ENCODE assay signal across 38 cellular contexts in genomic region chr21:39694750-39695149, GRCh38. TPM values are rescaled to one million over a fixed set of nuclear protein-coding genes. Genes with fewer than 3 reads are reported as not detected.
"Had no signal": no experiment of that assay in that cellular context is flagged by ENCODE, and none has a peak within 500 bp of the region (broad histone marks: within the 10 kb centered on the region; RNA-seq: fewer than 3 reads in every experiment).

No MANE protein-coding gene starts in this region.

- H3K4me2 ChIP-seq: neural progenitor cell had no signal

- H3K27ac ChIP-seq: epithelial cell of prostate, gastrocnemius medialis, neural progenitor cell, parathyroid adenoma, thoracic aorta, vagina had no signal

- H3K4me3 Mint-ChIP-seq: activated CD4-positive, alpha-beta memory T cell treated with anti-CD3 and anti-CD28 coated beads for 36 hours; activated CD4-positive, alpha-beta T cell treated with anti-CD3 and anti-CD28 coated beads, Interleukin-2, amount 10 ng/mL, durations not matched to agents 24 days and 14 days; activated naive CD4-positive, alpha-beta T cell treated with anti-CD3 and anti-CD28 coated beads, Interleukin-2, amount 10 ng/mL, durations not matched to agents 7 days and 5 days; activated T-helper 1 cell treated with anti-CD3 and anti-CD28 coated beads, Interleukin-12 subunit alpha, Interleukin-12 subunit beta, Interleukin-2, Interleukin-4 antibody, amounts not matched to agents 30 ng/mL and 10 ng/mL and 1 ng/mL, durations not matched to agents 14 hours and 24 hours and 36 hours; central memory CD8-positive, alpha-beta T cell; natural killer cell; neural progenitor cell; stimulated activated effector memory CD8-positive, alpha-beta T cell treated with anti-CD3 and anti-CD28 coated beads, Interleukin-12 subunit alpha, Interleukin-12 subunit beta, amount 100 ng/mL, for 72 hours; stimulated activated naive CD8-positive, alpha-beta T cell treated with anti-CD3 and anti-CD28 coated beads, Interleukin-15, Interleukin-2, amounts not matched to agents 100 ng/mL and 50 ng/mL, for 24 hours had no signal

- H3K79me2 ChIP-seq: parathyroid adenoma had no signal

- H3K4me1 Mint-ChIP-seq: activated CD4-positive, alpha-beta T cell treated with anti-CD3 and anti-CD28 coated beads, Interleukin-2, amount 10 ng/mL, durations not matched to agents 24 days and 14 days; activated naive CD4-positive, alpha-beta T cell treated with anti-CD3 and anti-CD28 coated beads, Interleukin-2, amount 10 ng/mL, durations not matched to agents 7 days and 5 days; central memory CD8-positive, alpha-beta T cell; natural killer cell; stimulated activated effector memory CD8-positive, alpha-beta T cell treated with anti-CD3 and anti-CD28 coated beads, Interleukin-12 subunit alpha, Interleukin-12 subunit beta, amount 100 ng/mL, for 72 hours had no signal

- H3K27ac Mint-ChIP-seq: activated CD4-positive, alpha-beta memory T cell treated with anti-CD3 and anti-CD28 coated beads for 36 hours; activated CD4-positive, alpha-beta T cell treated with anti-CD3 and anti-CD28 coated beads, Interleukin-2, amount 10 ng/mL, durations not matched to agents 24 days and 14 days; activated naive CD4-positive, alpha-beta T cell treated with anti-CD3 and anti-CD28 coated beads, Interleukin-2, amount 10 ng/mL, durations not matched to agents 7 days and 5 days; activated T-helper 1 cell treated with anti-CD3 and anti-CD28 coated beads, Interleukin-12 subunit alpha, Interleukin-12 subunit beta, Interleukin-2, Interleukin-4 antibody, amounts not matched to agents 30 ng/mL and 10 ng/mL and 1 ng/mL, durations not matched to agents 14 hours and 24 hours and 36 hours; natural killer cell; neural progenitor cell; stimulated activated effector memory CD8-positive, alpha-beta T cell treated with anti-CD3 and anti-CD28 coated beads, Interleukin-12 subunit alpha, Interleukin-12 subunit beta, amount 100 ng/mL, for 72 hours; stimulated activated naive CD8-positive, alpha-beta T cell treated with anti-CD3 and anti-CD28 coated beads, Interleukin-15, Interleukin-2, amounts not matched to agents 100 ng/mL and 50 ng/mL, for 24 hours had no signal

- H3K9ac ChIP-seq: neural progenitor cell, parathyroid adenoma had no signal

- H3K36me3 ChIP-seq: gastrocnemius medialis, neural progenitor cell, thoracic aorta, vagina had no signal

- H3K27me3 ChIP-seq: gastrocnemius medialis, neural progenitor cell, vagina had no signal

- H3K4me3 ChIP-seq: gastrocnemius medialis, neural progenitor cell, thoracic aorta, vagina had no signal

- H3K9me3 Mint-ChIP-seq: activated CD4-positive, alpha-beta memory T cell treated with anti-CD3 and anti-CD28 coated beads for 36 hours; activated CD4-positive, alpha-beta T cell treated with anti-CD3 and anti-CD28 coated beads, Interleukin-2, amount 10 ng/mL, durations not matched to agents 24 days and 14 days; activated naive CD4-positive, alpha-beta T cell treated with anti-CD3 and anti-CD28 coated beads, Interleukin-2, amount 10 ng/mL, durations not matched to agents 7 days and 5 days; activated T-helper 1 cell treated with anti-CD3 and anti-CD28 coated beads, Interleukin-12 subunit alpha, Interleukin-12 subunit beta, Interleukin-2, Interleukin-4 antibody, amounts not matched to agents 30 ng/mL and 10 ng/mL and 1 ng/mL, durations not matched to agents 14 hours and 24 hours and 36 hours; natural killer cell; stimulated activated naive CD8-positive, alpha-beta T cell treated with anti-CD3 and anti-CD28 coated beads, Interleukin-15, Interleukin-2, amounts not matched to agents 100 ng/mL and 50 ng/mL, for 24 hours had no signal

- FAIRE-seq: bronchial epithelial cell, colon, endometrium, islet of Langerhans, TTC549 had no signal

- H3K36me3 Mint-ChIP-seq: activated CD4-positive, alpha-beta memory T cell treated with anti-CD3 and anti-CD28 coated beads for 36 hours; activated naive CD4-positive, alpha-beta T cell treated with anti-CD3 and anti-CD28 coated beads, Interleukin-2, amount 10 ng/mL, durations not matched to agents 7 days and 5 days; natural killer cell; neural progenitor cell; stimulated activated effector memory CD8-positive, alpha-beta T cell treated with anti-CD3 and anti-CD28 coated beads, Interleukin-12 subunit alpha, Interleukin-12 subunit beta, amount 100 ng/mL, for 72 hours had no signal

- H3K4me1 ChIP-seq: gastrocnemius medialis, parathyroid adenoma, vagina had no signal

- H3K27me3 Mint-ChIP-seq: activated CD4-positive, alpha-beta memory T cell treated with anti-CD3 and anti-CD28 coated beads for 36 hours; activated CD4-positive, alpha-beta T cell treated with anti-CD3 and anti-CD28 coated beads, Interleukin-2, amount 10 ng/mL, durations not matched to agents 24 days and 14 days; activated naive CD4-positive, alpha-beta T cell treated with anti-CD3 and anti-CD28 coated beads, Interleukin-2, amount 10 ng/mL, durations not matched to agents 7 days and 5 days; central memory CD8-positive, alpha-beta T cell had no signal

- H3K9me3 ChIP-seq: gastrocnemius medialis, thoracic aorta, vagina had no signal

- H2AFZ ChIP-seq: neural progenitor cell, parathyroid adenoma had no signal

- DNase-seq: activated CD4-positive, alpha-beta memory T cell treated with anti-CD3 and anti-CD28 coated beads for 36 hours; activated CD4-positive, alpha-beta T cell treated with anti-CD3 and anti-CD28 coated beads, Interleukin-2, amount 10 ng/mL, durations not matched to agents 24 days and 14 days; activated CD4-positive, CD25-positive, alpha-beta regulatory T cell treated with anti-CD3 and anti-CD28 coated beads, Interleukin-2, amount 50 U/mL, for 72 hours; activated CD8-positive, alpha-beta memory T cell treated with anti-CD3 and anti-CD28 coated beads, Interleukin-2, amount 50 U/mL, for 4 hours; activated effector memory CD4-positive, alpha-beta T cell treated with anti-CD3 and anti-CD28 coated beads, Interleukin-2, amount 50 U/mL, for 16 hours; activated naive CD4-positive, alpha-beta T cell treated with anti-CD3 and anti-CD28 coated beads, Interleukin-2, amount 10 ng/mL, durations not matched to agents 7 days and 5 days; activated T-cell treated with anti-CD3 and anti-CD28 coated beads, Interleukin-2, amount 50 U/mL, for 1 hour; amniotic stem cell; dermis blood vessel endothelial cell; effector CD4-positive, alpha-beta T cell; gastrocnemius medialis; glutamatergic neuron; left ventricle myocardium superior; midbrain; natural killer cell; occipital lobe; right cardiac atrium; stimulated activated CD4-positive, alpha-beta T cell treated with anti-CD3 and anti-CD28 coated beads, Interleukin-12 subunit alpha, Interleukin-12 subunit beta, amount 100 ng/mL, for 4 hours; stimulated activated CD4-positive, alpha-beta T cell treated with anti-CD3 and anti-CD28 coated beads, Interleukin-4, amount 100 ng/mL, for 1 hour; T-helper 1 cell; trophoblast cell had no signal

RNA-seq across cellular contexts. Expression of gene IGSF5, which starts 50.2 kb away (rescaled TPM):
- total RNA-seq: activated CD4-positive, alpha-beta memory T cell treated with anti-CD3 and anti-CD28 coated beads for 36 hours; activated CD4-positive, alpha-beta T cell treated with anti-CD3 and anti-CD28 coated beads, Interleukin-2, amount 10 ng/mL, durations not matched to agents 24 days and 14 days; activated CD8-positive, alpha-beta memory T cell treated with anti-CD3 and anti-CD28 coated beads for 36 hours; activated T-helper 1 cell treated with anti-CD3 and anti-CD28 coated beads, Interleukin-12 subunit alpha, Interleukin-12 subunit beta, Interleukin-2, Interleukin-4 antibody, amounts not matched to agents 30 ng/mL and 10 ng/mL and 1 ng/mL, durations not matched to agents 14 hours and 24 hours and 36 hours; bronchial epithelial cell; dermis blood vessel endothelial cell; gastrocnemius medialis; lung microvascular endothelial cell; natural killer cell; pulmonary artery endothelial cell; thoracic aorta; vagina had no signal
